In the genomic region with DNA sequence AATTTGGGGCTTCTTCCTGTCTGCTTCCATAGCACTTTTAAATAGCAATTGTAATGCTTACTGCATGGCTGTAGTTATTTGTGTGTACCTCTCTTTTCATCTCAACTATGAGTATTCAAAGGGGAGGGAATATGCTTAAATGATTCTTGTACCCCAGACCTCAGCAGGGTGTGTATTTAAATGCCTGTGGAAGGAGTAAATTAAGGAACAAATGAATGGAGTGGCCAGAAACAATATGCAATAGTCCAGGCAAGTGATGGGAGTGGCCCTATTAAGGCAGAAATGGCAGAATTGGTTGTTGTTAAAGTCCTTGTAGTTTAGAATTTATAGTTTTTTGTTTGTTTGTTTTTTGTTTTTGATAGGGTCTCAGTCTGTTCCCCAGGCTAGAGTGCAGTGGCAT, we compare ENCODE assay signal across 1 cellular context.
TF ChIP-seq lines count a peak whose summit lies in the region.

No MANE protein-coding gene starts in this region.

TF ChIP-seq in GM23338, 12 proteins besides CTCF, POLR2A, EP300 and RAD21 (continued from another document):
- TF ChIP-seq, protein P1, sequence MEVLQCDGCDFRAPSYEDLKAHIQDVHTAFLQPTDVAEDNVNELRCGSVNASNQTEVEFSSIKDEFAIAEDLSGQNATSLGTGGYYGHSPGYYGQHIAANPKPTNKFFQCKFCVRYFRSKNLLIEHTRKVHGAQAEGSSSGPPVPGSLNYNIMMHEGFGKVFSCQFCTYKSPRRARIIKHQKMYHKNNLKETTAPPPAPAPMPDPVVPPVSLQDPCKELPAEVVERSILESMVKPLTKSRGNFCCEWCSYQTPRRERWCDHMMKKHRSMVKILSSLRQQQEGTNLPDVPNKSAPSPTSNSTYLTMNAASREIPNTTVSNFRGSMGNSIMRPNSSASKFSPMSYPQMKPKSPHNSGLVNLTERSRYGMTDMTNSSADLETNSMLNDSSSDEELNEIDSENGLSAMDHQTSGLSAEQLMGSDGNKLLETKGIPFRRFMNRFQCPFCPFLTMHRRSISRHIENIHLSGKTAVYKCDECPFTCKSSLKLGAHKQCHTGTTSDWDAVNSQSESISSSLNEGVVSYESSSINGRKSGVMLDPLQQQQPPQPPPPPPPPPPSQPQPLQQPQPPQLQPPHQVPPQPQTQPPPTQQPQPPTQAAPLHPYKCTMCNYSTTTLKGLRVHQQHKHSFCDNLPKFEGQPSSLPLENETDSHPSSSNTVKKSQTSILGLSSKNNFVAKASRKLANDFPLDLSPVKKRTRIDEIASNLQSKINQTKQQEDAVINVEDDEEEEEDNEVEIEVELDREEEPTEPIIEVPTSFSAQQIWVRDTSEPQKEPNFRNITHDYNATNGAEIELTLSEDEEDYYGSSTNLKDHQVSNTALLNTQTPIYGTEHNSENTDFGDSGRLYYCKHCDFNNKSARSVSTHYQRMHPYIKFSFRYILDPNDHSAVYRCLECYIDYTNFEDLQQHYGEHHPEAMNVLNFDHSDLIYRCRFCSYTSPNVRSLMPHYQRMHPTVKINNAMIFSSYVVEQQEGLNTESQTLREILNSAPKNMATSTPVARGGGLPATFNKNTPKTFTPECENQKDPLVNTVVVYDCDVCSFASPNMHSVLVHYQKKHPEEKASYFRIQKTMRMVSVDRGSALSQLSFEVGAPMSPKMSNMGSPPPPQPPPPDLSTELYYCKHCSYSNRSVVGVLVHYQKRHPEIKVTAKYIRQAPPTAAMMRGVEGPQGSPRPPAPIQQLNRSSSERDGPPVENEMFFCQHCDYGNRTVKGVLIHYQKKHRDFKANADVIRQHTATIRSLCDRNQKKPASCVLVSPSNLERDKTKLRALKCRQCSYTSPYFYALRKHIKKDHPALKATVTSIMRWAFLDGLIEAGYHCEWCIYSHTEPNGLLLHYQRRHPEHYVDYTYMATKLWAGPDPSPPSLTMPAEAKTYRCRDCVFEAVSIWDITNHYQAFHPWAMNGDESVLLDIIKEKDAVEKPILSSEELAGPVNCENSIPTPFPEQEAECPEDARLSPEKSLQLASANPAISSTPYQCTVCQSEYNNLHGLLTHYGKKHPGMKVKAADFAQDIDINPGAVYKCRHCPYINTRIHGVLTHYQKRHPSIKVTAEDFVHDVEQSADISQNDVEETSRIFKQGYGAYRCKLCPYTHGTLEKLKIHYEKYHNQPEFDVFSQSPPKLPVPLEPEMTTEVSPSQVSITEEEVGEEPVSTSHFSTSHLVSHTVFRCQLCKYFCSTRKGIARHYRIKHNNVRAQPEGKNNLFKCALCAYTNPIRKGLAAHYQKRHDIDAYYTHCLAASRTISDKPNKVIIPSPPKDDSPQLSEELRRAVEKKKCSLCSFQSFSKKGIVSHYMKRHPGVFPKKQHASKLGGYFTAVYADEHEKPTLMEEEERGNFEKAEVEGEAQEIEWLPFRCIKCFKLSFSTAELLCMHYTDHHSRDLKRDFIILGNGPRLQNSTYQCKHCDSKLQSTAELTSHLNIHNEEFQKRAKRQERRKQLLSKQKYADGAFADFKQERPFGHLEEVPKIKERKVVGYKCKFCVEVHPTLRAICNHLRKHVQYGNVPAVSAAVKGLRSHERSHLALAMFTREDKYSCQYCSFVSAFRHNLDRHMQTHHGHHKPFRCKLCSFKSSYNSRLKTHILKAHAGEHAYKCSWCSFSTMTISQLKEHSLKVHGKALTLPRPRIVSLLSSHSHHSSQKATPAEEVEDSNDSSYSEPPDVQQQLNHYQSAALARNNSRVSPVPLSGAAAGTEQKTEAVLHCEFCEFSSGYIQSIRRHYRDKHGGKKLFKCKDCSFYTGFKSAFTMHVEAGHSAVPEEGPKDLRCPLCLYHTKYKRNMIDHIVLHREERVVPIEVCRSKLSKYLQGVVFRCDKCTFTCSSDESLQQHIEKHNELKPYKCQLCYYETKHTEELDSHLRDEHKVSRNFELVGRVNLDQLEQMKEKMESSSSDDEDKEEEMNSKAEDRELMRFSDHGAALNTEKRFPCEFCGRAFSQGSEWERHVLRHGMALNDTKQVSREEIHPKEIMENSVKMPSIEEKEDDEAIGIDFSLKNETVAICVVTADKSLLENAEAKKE (CRISPR knock-in tag; IDR thresholded peaks at IDR 0.05) = no peak
- TF ChIP-seq STAT1 (IDR thresholded peaks at IDR 0.05; ENCODE audit: unreplicated experiment) = no peak
- TF ChIP-seq ZNF331 (CRISPR knock-in tag; IDR thresholded peaks at IDR 0.05; ENCODE audit: low read depth) = no peak
- TF ChIP-seq EZH2phosphoT487 (IDR thresholded peaks at IDR 0.05; ENCODE audit: unreplicated experiment) = no peak
- TF ChIP-seq CREB1 (CRISPR knock-in tag; IDR thresholded peaks at IDR 0.05; ENCODE audit: low read depth) = no peak
- no peak for TF ChIP-seq POLR2AphosphoS5 (IDR thresholded peaks at IDR 0.05; ENCODE audit: low read depth)
- TF ChIP-seq, protein P2, sequence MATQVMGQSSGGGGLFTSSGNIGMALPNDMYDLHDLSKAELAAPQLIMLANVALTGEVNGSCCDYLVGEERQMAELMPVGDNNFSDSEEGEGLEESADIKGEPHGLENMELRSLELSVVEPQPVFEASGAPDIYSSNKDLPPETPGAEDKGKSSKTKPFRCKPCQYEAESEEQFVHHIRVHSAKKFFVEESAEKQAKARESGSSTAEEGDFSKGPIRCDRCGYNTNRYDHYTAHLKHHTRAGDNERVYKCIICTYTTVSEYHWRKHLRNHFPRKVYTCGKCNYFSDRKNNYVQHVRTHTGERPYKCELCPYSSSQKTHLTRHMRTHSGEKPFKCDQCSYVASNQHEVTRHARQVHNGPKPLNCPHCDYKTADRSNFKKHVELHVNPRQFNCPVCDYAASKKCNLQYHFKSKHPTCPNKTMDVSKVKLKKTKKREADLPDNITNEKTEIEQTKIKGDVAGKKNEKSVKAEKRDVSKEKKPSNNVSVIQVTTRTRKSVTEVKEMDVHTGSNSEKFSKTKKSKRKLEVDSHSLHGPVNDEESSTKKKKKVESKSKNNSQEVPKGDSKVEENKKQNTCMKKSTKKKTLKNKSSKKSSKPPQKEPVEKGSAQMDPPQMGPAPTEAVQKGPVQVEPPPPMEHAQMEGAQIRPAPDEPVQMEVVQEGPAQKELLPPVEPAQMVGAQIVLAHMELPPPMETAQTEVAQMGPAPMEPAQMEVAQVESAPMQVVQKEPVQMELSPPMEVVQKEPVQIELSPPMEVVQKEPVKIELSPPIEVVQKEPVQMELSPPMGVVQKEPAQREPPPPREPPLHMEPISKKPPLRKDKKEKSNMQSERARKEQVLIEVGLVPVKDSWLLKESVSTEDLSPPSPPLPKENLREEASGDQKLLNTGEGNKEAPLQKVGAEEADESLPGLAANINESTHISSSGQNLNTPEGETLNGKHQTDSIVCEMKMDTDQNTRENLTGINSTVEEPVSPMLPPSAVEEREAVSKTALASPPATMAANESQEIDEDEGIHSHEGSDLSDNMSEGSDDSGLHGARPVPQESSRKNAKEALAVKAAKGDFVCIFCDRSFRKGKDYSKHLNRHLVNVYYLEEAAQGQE (IDR thresholded peaks at IDR 0.05; ENCODE audit: unreplicated experiment) = no peak
